ENCODE assay signal across 8 cellular contexts in the genomic region with DNA sequence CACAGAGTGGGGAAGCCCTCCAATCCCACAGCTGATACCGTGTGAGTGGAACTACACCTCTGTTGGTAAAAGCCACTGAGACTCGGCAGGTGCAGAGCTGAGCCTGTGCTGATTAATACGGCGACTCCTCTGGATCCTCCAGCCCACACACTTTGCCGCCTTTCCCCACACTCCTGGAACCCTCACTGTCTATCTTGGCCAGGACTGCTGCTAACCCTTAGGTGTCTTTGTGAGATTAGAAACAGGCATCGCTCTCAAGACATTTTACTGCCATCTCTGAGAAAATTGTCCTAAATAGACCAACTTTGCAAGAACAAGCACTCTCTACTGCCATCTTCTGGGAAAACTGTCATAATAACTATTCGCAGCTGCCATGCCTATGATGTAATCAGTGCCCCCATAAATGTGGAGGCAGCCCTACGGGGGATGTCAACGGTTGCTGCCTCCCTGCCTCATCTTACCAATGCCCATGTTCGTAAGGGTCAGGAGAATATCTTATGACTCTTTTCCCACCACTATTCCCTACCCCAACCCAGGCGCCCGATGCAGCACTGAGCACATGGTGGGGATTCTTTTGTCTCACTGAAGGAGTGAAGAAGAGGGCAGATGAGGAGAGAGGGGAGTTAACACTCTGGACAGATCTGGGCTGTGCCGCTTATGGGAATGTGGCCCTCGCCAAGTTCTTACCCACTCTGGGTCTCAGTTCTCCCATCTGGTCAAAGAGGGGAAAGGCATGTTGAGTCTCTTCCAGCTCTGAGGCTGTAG. TPM values are rescaled to one million over a fixed set of nuclear protein-coding genes. Genes with fewer than 3 reads are reported as not detected.
A peak's percentile ranks its signal among the peaks of the same experiment; 100 is the strongest.
DNase-seq lines count a peak whose midpoint lies in the region; ATAC-seq and TF ChIP-seq lines count a peak whose summit lies in the region.

No MANE protein-coding gene starts in this region.

- H3K36me3 ChIP-seq in BE2C (no peaks in the 10 kb centered on the region), hepatocyte (replicated peaks; ENCODE audit: insufficient read depth, low read depth) (no peaks in the 10 kb centered on the region)

- H3K4me1 ChIP-seq in BE2C (peaks cover 10% of the 10 kb centered on the region), hepatocyte (ENCODE audit: insufficient read depth) (peaks cover 10% of the 10 kb centered on the region)

- no peaks in the 10 kb centered on the region for H3K9me2 ChIP-seq in hepatocyte (replicated peaks; ENCODE audit: insufficient read depth)

- no peaks in the 10 kb centered on the region for H3K27me3 ChIP-seq in BE2C
- H3K27me3 ChIP-seq in hepatocyte = no peaks in the 10 kb centered on the region

- H3K4me3 ChIP-seq in BE2C (ENCODE audit: low read depth, low read length) (peak overlapping the region; percentile 36), hepatocyte (no peak overlapping the region)

- no peak overlapping the region for H3K4me2 ChIP-seq in hepatocyte

- no peaks in the 10 kb centered on the region for H3K36me3 Mint-ChIP-seq in activated CD8-positive, alpha-beta T cell treated with anti-CD3 and anti-CD28 coated beads, Interleukin-2, amount 10 ng/mL, durations not matched to agents 7 days and 5 days (ENCODE audit: low read depth)
- H3K36me3 Mint-ChIP-seq in stimulated activated memory B cell treated with anti-CD40 and anti-IgM and Interleukin-4, amounts not matched to agents 10 μg/mL and 1 μg/mL and 100 μg/mL, for 72 hours = no peaks in the 10 kb centered on the region

- DNase-seq in BE2C (peak; percentile 28), GM20000 (ENCODE audit: low spot score) (peak; percentile 60), NCI-H345 (lab: John Stamatoyannopoulos, UW) (peak; percentile 48), hepatocyte (ENCODE audit: low spot score) (peak; percentile 72)
- DNase-seq in activated CD8-positive, alpha-beta T cell treated with anti-CD3 and anti-CD28 coated beads, Interleukin-2, amount 10 ng/mL, durations not matched to agents 7 days and 5 days = no peak

- TF ChIP-seq CTCF in BE2C (IDR thresholded peaks at IDR 0.05; ENCODE audit: low read depth, low read length) = peak; percentile 69
- TF ChIP-seq CTCF in GM20000 (IDR thresholded peaks at IDR 0.05; ENCODE audit: extremely low read depth, missing control alignments) = no peak
- peak; percentile 60 for TF ChIP-seq CTCF in hepatocyte (IDR thresholded peaks at IDR 0.05; ENCODE audit: poor library complexity)

- no peaks in the 10 kb centered on the region for H3K9me3 ChIP-seq in BE2C
- no peaks in the 10 kb centered on the region for H3K9me3 ChIP-seq in hepatocyte (ENCODE audit: low read depth)

- H3K27ac Mint-ChIP-seq in activated CD8-positive, alpha-beta T cell treated with anti-CD3 and anti-CD28 coated beads, Interleukin-2, amount 10 ng/mL, durations not matched to agents 7 days and 5 days = no peak overlapping the region
- no peak overlapping the region for H3K27ac Mint-ChIP-seq in stimulated activated memory B cell treated with anti-CD40 and anti-IgM and Interleukin-4, amounts not matched to agents 10 μg/mL and 1 μg/mL and 100 μg/mL, for 72 hours

- CTCF ChIA-PET in activated CD8-positive, alpha-beta T cell treated with anti-CD3 and anti-CD28 coated beads, Interleukin-2, amount 10 ng/mL, durations not matched to agents 7 days and 5 days (lab: Charles Lee) = interaction anchor here (0.6 to 2.8 kb wide), 10 partner anchors 17 to 1964 kb away, joined by 3 to 19 read pairs (median 4); no protein-coding TSS in a partner anchor

- POLR2A ChIA-PET in activated CD8-positive, alpha-beta T cell treated with anti-CD3 and anti-CD28 coated beads, Interleukin-2, amount 10 ng/mL, durations not matched to agents 7 days and 5 days (lab: Charles Lee) = interaction anchor here (0.6 to 0.8 kb wide), 2 partner anchors 26 to 77 kb away, joined by 3 read pairs; no protein-coding TSS in a partner anchor

- no peaks in the 10 kb centered on the region for H3K4me1 Mint-ChIP-seq in activated CD8-positive, alpha-beta T cell treated with anti-CD3 and anti-CD28 coated beads, Interleukin-2, amount 10 ng/mL, durations not matched to agents 7 days and 5 days (ENCODE audit: low read depth)
- peaks cover 7% of the 10 kb centered on the region for H3K4me1 Mint-ChIP-seq in stimulated activated memory B cell treated with anti-CD40 and anti-IgM and Interleukin-4, amounts not matched to agents 10 μg/mL and 1 μg/mL and 100 μg/mL, for 72 hours

- WGBS in hepatocyte (ENCODE audit: low lambda C conversion rate, missing lambda C conversion rate) = 69% methylated on average over 14 of the region's 14 CpGs

- H4K20me1 ChIP-seq in hepatocyte (ENCODE audit: insufficient read depth, poor library complexity, severe bottlenecking) = no peaks in the 10 kb centered on the region

- H3K27ac ChIP-seq in hepatocyte = no peak overlapping the region

- no peak overlapping the region for H2AFZ ChIP-seq in hepatocyte

- peaks cover 12% of the 10 kb centered on the region for H3K27me3 Mint-ChIP-seq in activated CD8-positive, alpha-beta T cell treated with anti-CD3 and anti-CD28 coated beads, Interleukin-2, amount 10 ng/mL, durations not matched to agents 7 days and 5 days (ENCODE audit: low read depth)
- H3K27me3 Mint-ChIP-seq in stimulated activated memory B cell treated with anti-CD40 and anti-IgM and Interleukin-4, amounts not matched to agents 10 μg/mL and 1 μg/mL and 100 μg/mL, for 72 hours = peaks cover 48% of the 10 kb centered on the region

- peak; percentile 61 for ATAC-seq in activated CD8-positive, alpha-beta T cell treated with anti-CD3 and anti-CD28 coated beads, Interleukin-2, amount 10 ng/mL, durations not matched to agents 7 days and 5 days
- peak; percentile 50 for ATAC-seq in stimulated activated memory B cell treated with anti-CD40 and anti-IgM and Interleukin-4, amounts not matched to agents 10 μg/mL and 1 μg/mL and 100 μg/mL, for 72 hours
- ATAC-seq in GM21390 (IDR thresholded peaks at IDR 0.05; ENCODE audit: unreplicated experiment) = no peak
- ATAC-seq in GM18858 (IDR thresholded peaks at IDR 0.05; ENCODE audit: unreplicated experiment) = no peak

- H3K4me3 Mint-ChIP-seq in activated CD8-positive, alpha-beta T cell treated with anti-CD3 and anti-CD28 coated beads, Interleukin-2, amount 10 ng/mL, durations not matched to agents 7 days and 5 days = no peak overlapping the region
- H3K4me3 Mint-ChIP-seq in stimulated activated memory B cell treated with anti-CD40 and anti-IgM and Interleukin-4, amounts not matched to agents 10 μg/mL and 1 μg/mL and 100 μg/mL, for 72 hours = no peak overlapping the region

- no peaks in the 10 kb centered on the region for H3K9me3 Mint-ChIP-seq in activated CD8-positive, alpha-beta T cell treated with anti-CD3 and anti-CD28 coated beads, Interleukin-2, amount 10 ng/mL, durations not matched to agents 7 days and 5 days (ENCODE audit: insufficient read depth)
- H3K9me3 Mint-ChIP-seq in stimulated activated memory B cell treated with anti-CD40 and anti-IgM and Interleukin-4, amounts not matched to agents 10 μg/mL and 1 μg/mL and 100 μg/mL, for 72 hours = no peaks in the 10 kb centered on the region

- no peaks in the 10 kb centered on the region for H3K79me2 ChIP-seq in hepatocyte

RNA-seq across cellular contexts. Expression of gene KCNB1, which starts 26.1 kb away (rescaled TPM):
- polyA plus RNA-seq in BE2C (2012; ENCODE audit: insufficient read depth, insufficient read length, low read depth) = 6.9 TPM
- not detected for total RNA-seq in activated CD8-positive, alpha-beta T cell treated with anti-CD3 and anti-CD28 coated beads, Interleukin-2, amount 10 ng/mL, durations not matched to agents 7 days and 5 days
- 0.37 and 0.44 TPM in 2 replicates for total RNA-seq in hepatocyte
- polyA plus RNA-seq in hepatocyte = 1.0 and 1.5 TPM in 2 replicates

RNA-seq across cellular contexts. Expression of gene PTGIS, which starts 59.3 kb away (rescaled TPM):
- not detected for polyA plus RNA-seq in BE2C (2012; ENCODE audit: insufficient read depth, insufficient read length, low read depth)
- 1 to 10 TPM; 1.9 to 2.5 TPM for total RNA-seq in activated CD8-positive, alpha-beta T cell treated with anti-CD3 and anti-CD28 coated beads, Interleukin-2, amount 10 ng/mL, durations not matched to agents 7 days and 5 days
- 22.5 and 26.1 TPM in 2 replicates for total RNA-seq in hepatocyte
- polyA plus RNA-seq in hepatocyte = 25.4 and 27.4 TPM in 2 replicates

Comparison
In these comparisons a context has a peak if more than half of its experiments do, and no peak if none do; other contexts are left out.
1. ATAC-seq: peak in activated CD8-positive, alpha-beta T cell treated with anti-CD3 and anti-CD28 coated beads, Interleukin-2, amount 10 ng/mL, durations not matched to agents 7 days and 5 days (single experiment) and stimulated activated memory B cell treated with anti-CD40 and anti-IgM and Interleukin-4, amounts not matched to agents 10 μg/mL and 1 μg/mL and 100 μg/mL, for 72 hours (single experiment); none in GM21390 (single experiment) and GM18858 (single experiment).